17 cellular contexts compared by ENCODE assay signal in the genomic region with DNA sequence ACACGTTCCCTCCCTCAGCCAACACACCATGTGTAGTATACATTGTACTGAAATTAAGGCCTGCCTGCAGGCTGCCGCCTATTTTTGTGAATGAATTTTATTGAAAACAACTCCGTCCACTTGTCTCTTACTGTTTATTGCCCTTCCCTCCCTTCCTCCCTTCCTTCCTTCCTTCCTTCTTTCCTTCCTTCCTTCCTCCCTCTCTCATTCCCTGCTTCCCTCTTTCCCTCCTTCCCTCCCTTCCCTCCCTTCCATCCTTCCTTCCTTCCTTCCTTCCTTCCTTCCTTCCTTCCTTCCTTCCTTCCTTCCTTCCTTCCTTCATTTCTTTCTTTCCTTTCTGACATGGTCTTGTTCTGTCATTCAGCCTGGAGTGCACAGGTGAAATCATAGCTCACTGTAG. TPM values are rescaled to one million over a fixed set of nuclear protein-coding genes. Genes with fewer than 3 reads are reported as not detected.
"Had no signal": no experiment of that assay in that cellular context is flagged by ENCODE, and none has a peak within 500 bp of the region (broad histone marks: within the 10 kb centered on the region; RNA-seq: fewer than 3 reads in every experiment).

No MANE protein-coding gene starts in this region.

- H3K36me3 Mint-ChIP-seq: neural progenitor cell, WTC11 had no signal

- H3K27ac ChIP-seq: cardiac muscle cell, neural progenitor cell, ovary, suprapubic skin had no signal

- H3K4me3 Mint-ChIP-seq: activated CD4-positive, alpha-beta T cell treated with anti-CD3 and anti-CD28 coated beads, Interleukin-2, amount 10 ng/mL, durations not matched to agents 7 days and 5 days; activated T-cell treated with anti-CD3 and anti-CD28 coated beads, Interleukin-2, amount 50 U/mL, for 24 hours; neural progenitor cell; WTC11 had no signal

- H3K9me3 ChIP-seq: ovary, suprapubic skin had no signal

- H3K4me1 Mint-ChIP-seq: neural progenitor cell had no signal

- H3K9me3 Mint-ChIP-seq: activated CD4-positive, alpha-beta T cell treated with anti-CD3 and anti-CD28 coated beads, Interleukin-2, amount 10 ng/mL, durations not matched to agents 7 days and 5 days; activated T-cell treated with anti-CD3 and anti-CD28 coated beads, Interleukin-2, amount 50 U/mL, for 24 hours; neural progenitor cell; WTC11 had no signal

- H3K27me3 ChIP-seq: cardiac muscle cell, neural progenitor cell, ovary, suprapubic skin had no signal

- H3K27me3 Mint-ChIP-seq: activated CD4-positive, alpha-beta T cell treated with anti-CD3 and anti-CD28 coated beads, Interleukin-2, amount 10 ng/mL, durations not matched to agents 7 days and 5 days; activated T-cell treated with anti-CD3 and anti-CD28 coated beads, Interleukin-2, amount 50 U/mL, for 24 hours had no signal

- H3K36me3 ChIP-seq: cardiac muscle cell, neural progenitor cell, ovary, suprapubic skin had no signal

- DNase-seq: activated CD4-positive, alpha-beta T cell treated with anti-CD3 and anti-CD28 coated beads, Interleukin-2, amount 10 ng/mL, durations not matched to agents 7 days and 5 days; activated T-cell treated with anti-CD3 and anti-CD28 coated beads, Interleukin-2, amount 50 U/mL, for 24 hours; islet precursor cell; midbrain; ovary; stimulated activated CD4-positive, alpha-beta T cell treated with anti-CD3 and anti-CD28 coated beads, Interleukin-1b, Interleukin-23, amount 100 ng/mL, for 48 hours; stimulated activated naive CD4-positive, alpha-beta T cell; trophoblast cell had no signal

- H3K4me1 ChIP-seq: neural progenitor cell had no signal

- ATAC-seq: esophagus mucosa, sciatic nerve, WTC11 had no signal

- H3K4me3 ChIP-seq: cardiac muscle cell, lung, neural progenitor cell, ovary, suprapubic skin had no signal

- H3K27ac Mint-ChIP-seq: activated CD4-positive, alpha-beta T cell treated with anti-CD3 and anti-CD28 coated beads, Interleukin-2, amount 10 ng/mL, durations not matched to agents 7 days and 5 days; activated T-cell treated with anti-CD3 and anti-CD28 coated beads, Interleukin-2, amount 50 U/mL, for 24 hours; neural progenitor cell; WTC11 had no signal

RNA-seq across cellular contexts. Expression of a gene that starts 2.3 kb away (rescaled TPM):
- total RNA-seq: cardiac muscle cell had no signal
- polyA plus RNA-seq: cardiac muscle cell had no signal

RNA-seq across cellular contexts. Expression of a gene that starts 45.1 kb away (rescaled TPM):
- total RNA-seq: activated CD4-positive, alpha-beta T cell treated with anti-CD3 and anti-CD28 coated beads, Interleukin-2, amount 10 ng/mL, durations not matched to agents 7 days and 5 days; cardiac muscle cell; esophagus mucosa; lung; myocyte; ovary; sciatic nerve; T-helper 2 cell treated with Interferon-gamma antibody and Interleukin-4, amounts not matched to agents 100 ng/mL and 5 ng/mL, for 36 hours had no signal
- polyA plus RNA-seq: cardiac muscle cell, lung, ovary had no signal

RNA-seq across cellular contexts. Expression of a gene that starts 48.2 kb away (rescaled TPM):
- total RNA-seq: activated CD4-positive, alpha-beta T cell treated with anti-CD3 and anti-CD28 coated beads, Interleukin-2, amount 10 ng/mL, durations not matched to agents 7 days and 5 days; T-helper 2 cell treated with Interferon-gamma antibody and Interleukin-4, amounts not matched to agents 100 ng/mL and 5 ng/mL, for 36 hours had no signal
- polyA plus RNA-seq: cardiac muscle cell had no signal
